10 cellular contexts compared by ENCODE assay signal in genomic region chr2:12884713-12885282, GRCh38.
DNase-seq lines count a peak whose midpoint lies in the region; ATAC-seq and TF ChIP-seq lines count a peak whose summit lies in the region.
"Had no signal": no experiment of that assay in that cellular context is flagged by ENCODE, and none has a peak within 500 bp of the region (broad histone marks: within the 10 kb centered on the region; RNA-seq: fewer than 3 reads in every experiment).

No MANE protein-coding gene starts in this region.

- H4K91ac ChIP-seq in IMR-90 (ENCODE audit: insufficient read depth, low read depth, low read length) (0 out of 2 replicates have a peak overlapping the region, but pooled peaks have one; percentile 12), trophoblast cell (ENCODE audit: low read depth, low read length) (no peak overlapping the region)

- H2AK5ac ChIP-seq in IMR-90 (ENCODE audit: low read depth, low read length) (no peak overlapping the region), trophoblast cell (ENCODE audit: low read length) (no peak overlapping the region)

- H3K56ac ChIP-seq in IMR-90 (ENCODE audit: extremely low read depth, insufficient read depth, low read length), result no peak overlapping the region

- no peak overlapping the region for H3K4me3 Mint-ChIP-seq in activated CD8-positive, alpha-beta T cell treated with anti-CD3 and anti-CD28 coated beads, Interleukin-2, amount 10 ng/mL, durations not matched to agents 7 days and 5 days

- TF ChIP-seq CTCF in IMR-90 (conservative IDR thresholded peaks at IDR 0.05; ENCODE audit: low read depth, low read length) (no peak), body of pancreas (IDR thresholded peaks at IDR 0.05) (no peak), kidney epithelial cell (IDR thresholded peaks at IDR 0.05; ENCODE audit: insufficient read depth, low read length, poor library complexity, severe bottlenecking) (no peak), thyroid gland (IDR thresholded peaks at IDR 0.05) (no peak)

- peak overlapping the region; percentile 63; the same call in 1 of the 2 replicates for H3K4ac ChIP-seq in IMR-90 (ENCODE audit: low read depth, low read length)
- no peak overlapping the region for H3K4ac ChIP-seq in trophoblast cell (ENCODE audit: low read depth, low read length)

- intact Hi-C loops in IMR-90 (cut with micrococcal nuclease), result no loop called here
- intact Hi-C loops in body of pancreas (cut with DNase I), result no loop called here
- intact Hi-C loops in thyroid gland (cut with DNase I), result no loop called here

- H3K4me3 ChIP-seq in IMR-90 (ENCODE audit: insufficient read depth, low read depth, low read length) (no peak overlapping the region), body of pancreas (no peak overlapping the region), kidney epithelial cell (ENCODE audit: low read depth, low read length) (no peak overlapping the region), thyroid gland (replicated peaks in 1 of 3) (no peak overlapping the region), trophoblast cell (ENCODE audit: low read depth, low read length) (no peak overlapping the region)

- H3K18ac ChIP-seq in IMR-90 (ENCODE audit: low read depth, low read length) (peak overlapping the region; percentile 14; the same call in 1 of the 2 replicates), trophoblast cell (ENCODE audit: low read length) (no peak overlapping the region)

- H4K12ac ChIP-seq in trophoblast cell (ENCODE audit: low read depth, low read length), result no peak overlapping the region

- POLR2A ChIA-PET in IMR-90 (lab: Charles Lee; ENCODE audit: unreplicated experiment), result no interaction called here
- POLR2A ChIA-PET in activated CD8-positive, alpha-beta T cell treated with anti-CD3 and anti-CD28 coated beads, Interleukin-2, amount 10 ng/mL, durations not matched to agents 7 days and 5 days (lab: Charles Lee), result interaction anchor here (0.6 kb wide), 2 partner anchors 71 to 80 kb away, joined by 3 read pairs; no protein-coding TSS in a partner anchor

- H4K8ac ChIP-seq in IMR-90 (ENCODE audit: low read depth in 2 of 2, low read length in 2 of 2) (peak overlapping the region in 1 of 2 experiments; percentile 37; a peak in 1 of 4 replicates), trophoblast cell (ENCODE audit: low read depth, low read length) (no peak overlapping the region)

- H3K4me2 ChIP-seq in IMR-90 (ENCODE audit: low read depth, low read length), result no peak overlapping the region
- H3K4me2 ChIP-seq in trophoblast cell (ENCODE audit: low read length), result no peak overlapping the region

- H2BK120ac ChIP-seq in IMR-90 (ENCODE audit: low read depth, low read length), result peak overlapping the region; percentile 82
- H2BK120ac ChIP-seq in trophoblast cell (ENCODE audit: insufficient read depth, low read length, poor library complexity), result no peak overlapping the region

- H2BK5ac ChIP-seq in IMR-90 (ENCODE audit: low read depth, low read length, poor library complexity, severe bottlenecking), result no peak overlapping the region
- H2BK5ac ChIP-seq in trophoblast cell (ENCODE audit: low read depth, low read length, poor library complexity), result no peak overlapping the region

- H3K36me3 ChIP-seq in IMR-90 (ENCODE audit: control insufficient read depth, insufficient read depth, low read length) (no peaks in the 10 kb centered on the region), body of pancreas (replicated peaks in 1 of 2; ENCODE audit: insufficient read depth in 1 of 2, low read depth in 2 of 2) (no peaks in the 10 kb centered on the region), kidney epithelial cell (ENCODE audit: control insufficient read depth, insufficient read depth, low read length) (no peaks in the 10 kb centered on the region), thyroid gland (no peaks in the 10 kb centered on the region), trophoblast cell (ENCODE audit: control insufficient read depth in 1 of 2, insufficient read depth in 2 of 2, low read length in 2 of 2) (no peaks in the 10 kb centered on the region)

- H3K79me2 ChIP-seq in trophoblast cell (ENCODE audit: control insufficient read depth, insufficient read depth, low read length, poor library complexity), result no peaks in the 10 kb centered on the region

- H3K27ac ChIP-seq in IMR-90 (ENCODE audit: insufficient read depth, low read length), result no peak overlapping the region
- H3K27ac ChIP-seq in body of pancreas, result no peak overlapping the region
- H3K27ac ChIP-seq in thyroid gland, result peak overlapping the region in 2 of 3 donors; percentile 15 to 35
- no peak overlapping the region for H3K27ac ChIP-seq in trophoblast cell (ENCODE audit: low read depth, low read length)

- TF ChIP-seq POLR2A in IMR-90 (IDR thresholded peaks at IDR 0.05; ENCODE audit: low read depth, low read length) (no peak), body of pancreas (IDR thresholded peaks at IDR 0.05) (no peak), thyroid gland (IDR thresholded peaks at IDR 0.05) (no peak)

- H3K23ac ChIP-seq in IMR-90 (ENCODE audit: low read depth, low read length), result no peak overlapping the region
- H3K23ac ChIP-seq in trophoblast cell (ENCODE audit: low read length), result no peak overlapping the region

- dilution Hi-C loops in IMR-90 (cut with HindIII; ENCODE audit: low sequenced_read_pairs, unreplicated experiment), result no loop called here

- no peak overlapping the region for H2BK15ac ChIP-seq in IMR-90 (ENCODE audit: low read depth, low read length)

- no peaks in the 10 kb centered on the region for H3K27me3 ChIP-seq in IMR-90 (ENCODE audit: control insufficient read depth, insufficient read depth, low read length)
- no peaks in the 10 kb centered on the region for H3K27me3 ChIP-seq in body of pancreas
- H3K27me3 ChIP-seq in kidney epithelial cell (ENCODE audit: control insufficient read depth, insufficient read depth, low read length), result no peaks in the 10 kb centered on the region
- H3K27me3 ChIP-seq in thyroid gland, result no peaks in the 10 kb centered on the region
- H3K27me3 ChIP-seq in trophoblast cell (ENCODE audit: insufficient read depth, low read length), result no peaks in the 10 kb centered on the region

- peaks cover 6% of the 10 kb centered on the region for H3K4me1 ChIP-seq in IMR-90 (ENCODE audit: control insufficient read depth, insufficient read depth, low read length)
- H3K4me1 ChIP-seq in body of pancreas, result no peaks in the 10 kb centered on the region
- H3K4me1 ChIP-seq in thyroid gland, result peaks cover 0 to 6% of the 10 kb centered on the region in 2 donors
- H3K4me1 ChIP-seq in trophoblast cell (ENCODE audit: control insufficient read depth in 1 of 2, insufficient read depth in 2 of 2, low read length in 2 of 2), result no peaks in the 10 kb centered on the region

- CTCF ChIA-PET in IMR-90 (lab: Yijun Ruan, JAX), result interaction anchor here (1.2 to 1.3 kb wide), 2 partner anchors 11 to 16 kb away, joined by 3 to 4 read pairs; no protein-coding TSS in a partner anchor
- CTCF ChIA-PET in activated CD8-positive, alpha-beta T cell treated with anti-CD3 and anti-CD28 coated beads, Interleukin-2, amount 10 ng/mL, durations not matched to agents 7 days and 5 days (lab: Charles Lee), result interaction anchor here (0.5 to 1.1 kb wide), 2 partner anchors 13 to 122 kb away, joined by 3 read pairs; no protein-coding TSS in a partner anchor

- H2AK9ac ChIP-seq in IMR-90 (replicated peaks; ENCODE audit: low read depth, low read length, poor library complexity), result no peak overlapping the region

- no peaks in the 10 kb centered on the region for H3K79me1 ChIP-seq in IMR-90 (ENCODE audit: low read depth in 1 of 2, low read length in 2 of 2)
- H3K79me1 ChIP-seq in trophoblast cell (ENCODE audit: low read length), result no peaks in the 10 kb centered on the region

- BruUV-seq in IMR-90 (replicated peaks; lab: Mats Ljungman, UMichigan), result no TSS peak

- DNase-seq in IMR-90 (peak; percentile 54), body of pancreas (peak; percentile 7 to 56 (median 16)), kidney epithelial cell (ENCODE audit: low read depth) (peak; percentile 25), thyroid gland (peak in 1 of 2 donors; percentile 18), trophoblast cell (no peak), SHP77 treated with DMSO at 0.1 percent for 48 hours (lab: John Stamatoyannopoulos, UW) (no peak)
- DNase-seq in activated CD8-positive, alpha-beta T cell treated with anti-CD3 and anti-CD28 coated beads, Interleukin-2, amount 10 ng/mL, durations not matched to agents 7 days and 5 days, result no peak
- DNase-seq: activated CD4-positive, alpha-beta T cell treated with anti-CD3 and anti-CD28 coated beads for 1 hour; anterior cingulate cortex had no signal

- H2AFZ ChIP-seq in IMR-90 (replicated peaks; ENCODE audit: low read length, poor library complexity) (peak overlapping the region; percentile 76), trophoblast cell (ENCODE audit: insufficient read depth, low read length, poor library complexity) (no peak overlapping the region)

- no peaks in the 10 kb centered on the region for H3K36me3 Mint-ChIP-seq in activated CD8-positive, alpha-beta T cell treated with anti-CD3 and anti-CD28 coated beads, Interleukin-2, amount 10 ng/mL, durations not matched to agents 7 days and 5 days (ENCODE audit: low read depth)

- no peak overlapping the region for H2BK20ac ChIP-seq in IMR-90 (ENCODE audit: low read depth, low read length)

- peak; percentile 62 for ATAC-seq in IMR-90 (ENCODE audit: low read depth)
- ATAC-seq in body of pancreas, result peak; percentile 72
- ATAC-seq in activated CD8-positive, alpha-beta T cell treated with anti-CD3 and anti-CD28 coated beads, Interleukin-2, amount 10 ng/mL, durations not matched to agents 7 days and 5 days, result no peak
- ATAC-seq in GM18858 (IDR thresholded peaks at IDR 0.05; ENCODE audit: unreplicated experiment), result no peak

- no peaks in the 10 kb centered on the region for H3K27me3 Mint-ChIP-seq in activated CD8-positive, alpha-beta T cell treated with anti-CD3 and anti-CD28 coated beads, Interleukin-2, amount 10 ng/mL, durations not matched to agents 7 days and 5 days (ENCODE audit: low read depth)

- no peak overlapping the region for H2BK12ac ChIP-seq in trophoblast cell (ENCODE audit: low read length)

- WGBS in IMR-90 (ENCODE audit: extremely low coverage in 2 of 2, insufficient read length in 1 of 2), 2 experiments, result no CpG with 5 or more reads among the region's 7 CpGs
- WGBS in body of pancreas, 2 donors, result 65 to 68% methylated on average over 7 of the region's 7 CpGs
- 55 to 56% methylated on average over 6 to 7 of the region's 7 CpGs for WGBS in thyroid gland, 2 donors
- no CpG with 5 or more reads among the region's 7 CpGs for WGBS in trophoblast cell (ENCODE audit: extremely low coverage, insufficient coverage, insufficient read length)

- H3K9me1 ChIP-seq in IMR-90 (ENCODE audit: insufficient read depth, low read length), result peaks cover 5% of the 10 kb centered on the region

- no peak for TF ChIP-seq RAD21 in IMR-90 (IDR thresholded peaks at IDR 0.05; ENCODE audit: low read length)

- H3K9me3 Mint-ChIP-seq in activated CD8-positive, alpha-beta T cell treated with anti-CD3 and anti-CD28 coated beads, Interleukin-2, amount 10 ng/mL, durations not matched to agents 7 days and 5 days (ENCODE audit: insufficient read depth), result no peaks in the 10 kb centered on the region

- H3K14ac ChIP-seq in IMR-90 (replicated peaks; ENCODE audit: low read depth, low read length) (peak overlapping the region; percentile 10; the same call in 1 of the 2 replicates), trophoblast cell (ENCODE audit: low read length) (no peak overlapping the region)

- in situ Hi-C loops in IMR-90 (cut with MboI; ENCODE audit: low sequenced_read_pairs), result no loop called here

- H3K4me1 Mint-ChIP-seq in activated CD8-positive, alpha-beta T cell treated with anti-CD3 and anti-CD28 coated beads, Interleukin-2, amount 10 ng/mL, durations not matched to agents 7 days and 5 days (ENCODE audit: low read depth), result peaks cover 3% of the 10 kb centered on the region

- no peak overlapping the region for H3K27ac Mint-ChIP-seq in activated CD8-positive, alpha-beta T cell treated with anti-CD3 and anti-CD28 coated beads, Interleukin-2, amount 10 ng/mL, durations not matched to agents 7 days and 5 days

- H4K20me1 ChIP-seq in IMR-90 (ENCODE audit: insufficient read depth, low read length), result no peaks in the 10 kb centered on the region

- H3K9ac ChIP-seq in IMR-90 (ENCODE audit: low read depth, low read length), result no peak overlapping the region
- no peak overlapping the region for H3K9ac ChIP-seq in trophoblast cell (ENCODE audit: low read length)

- H3K9me3 ChIP-seq in IMR-90 (ENCODE audit: control insufficient read depth, insufficient read depth, low read length) (no peaks in the 10 kb centered on the region), body of pancreas (no peaks in the 10 kb centered on the region), thyroid gland (no peaks in the 10 kb centered on the region), trophoblast cell (ENCODE audit: insufficient read depth, low read depth, low read length) (no peaks in the 10 kb centered on the region)

- no peak overlapping the region for H4K5ac ChIP-seq in IMR-90 (ENCODE audit: low read depth, low read length)

Comparison
In these comparisons a context has a peak if more than half of its experiments do, and no peak if none do; other contexts are left out.
1. ATAC-seq: peak in IMR-90 (single experiment) and body of pancreas (single experiment); none in activated CD8-positive, alpha-beta T cell treated with anti-CD3 and anti-CD28 coated beads, Interleukin-2, amount 10 ng/mL, durations not matched to agents 7 days and 5 days (single experiment) and GM18858 (single experiment).
2. DNase-seq: peak in IMR-90 (single experiment), body of pancreas (4 of 4) and kidney epithelial cell (single experiment); none in activated CD8-positive, alpha-beta T cell treated with anti-CD3 and anti-CD28 coated beads, Interleukin-2, amount 10 ng/mL, durations not matched to agents 7 days and 5 days (single experiment), trophoblast cell (0 of 2) and SHP77 treated with DMSO at 0.1 percent for 48 hours (single experiment).
3. H3K27ac ChIP-seq: peak in thyroid gland (2 of 3); none in IMR-90 (single experiment), body of pancreas (0 of 4) and trophoblast cell (single experiment).